Comparison of ENCODE assay signal across 21 cellular contexts in the genomic region with DNA sequence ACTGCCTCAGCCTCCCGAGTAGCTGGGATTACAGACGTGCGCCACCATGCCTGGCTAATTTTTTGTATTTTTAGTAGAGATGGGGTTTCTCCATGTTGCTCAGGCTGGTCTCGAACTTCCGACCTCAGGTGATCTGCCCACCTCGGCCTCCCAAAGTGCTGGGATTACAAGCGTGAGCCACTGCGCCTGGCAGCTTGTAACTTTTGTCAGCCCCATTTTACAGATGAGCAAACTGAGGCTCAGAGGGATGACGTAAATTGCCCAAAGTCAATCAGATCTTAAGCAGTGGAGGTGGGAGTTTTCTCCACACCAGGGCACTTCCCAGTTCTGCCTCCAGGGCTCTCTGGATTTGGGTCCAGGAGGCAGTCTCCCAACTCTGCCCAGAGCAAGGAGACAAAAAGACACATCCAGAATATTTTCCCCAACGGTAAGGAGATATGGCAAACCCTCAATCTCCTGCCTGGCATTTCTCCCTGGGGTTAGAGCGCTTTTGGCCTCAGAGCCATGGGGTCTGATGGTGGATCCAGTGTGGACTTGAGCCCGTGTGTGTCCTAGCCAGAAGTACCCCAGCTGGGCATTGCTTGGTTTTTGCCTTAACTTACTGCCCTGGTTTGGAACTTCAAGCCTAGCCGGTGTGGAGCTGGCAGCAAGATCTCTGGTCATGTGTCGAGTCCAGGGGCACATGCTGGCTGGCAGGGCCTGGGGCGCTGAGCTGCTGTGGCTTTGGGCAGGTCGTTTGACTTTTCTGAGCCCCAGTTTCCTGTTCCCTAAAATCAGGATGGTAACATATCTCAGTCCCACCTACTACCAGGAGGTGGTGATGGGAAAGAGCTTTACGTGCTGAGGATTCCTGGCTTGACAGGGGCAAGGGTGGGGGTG.
"Had no signal": no experiment of that assay in that cellular context is flagged by ENCODE, and none has a peak within 500 bp of the region (broad histone marks: within the 10 kb centered on the region; RNA-seq: fewer than 3 reads in every experiment).

No MANE protein-coding gene starts in this region.

- H3K4me1 ChIP-seq: parathyroid adenoma had no signal

- H3K27ac Mint-ChIP-seq: activated CD4-positive, alpha-beta T cell treated with anti-CD3 and anti-CD28 coated beads, Interleukin-2, amount 10 ng/mL, durations not matched to agents 7 days and 5 days; activated CD8-positive, alpha-beta T cell treated with anti-CD3 and anti-CD28 coated beads, Interleukin-2, amount 10 ng/mL, durations not matched to agents 7 days and 5 days; activated naive CD4-positive, alpha-beta T cell treated with anti-CD3 and anti-CD28 coated beads for 36 hours; activated naive CD8-positive, alpha-beta T cell treated with anti-CD3 and anti-CD28 coated beads, Interleukin-2, amount 50 U/mL, for 24 hours; activated T-cell treated with anti-CD3 and anti-CD28 coated beads, Interleukin-2, amount 50 U/mL, for 24 hours; activated T-helper 2 cell treated with anti-CD3 and anti-CD28 coated beads, Interferon-gamma antibody, Interleukin-2, Interleukin-4, amounts not matched to agents 10 μg/mL and 5 μg/mL and 100 μg/mL, durations not matched to agents 14 hours and 24 hours and 36 hours; stimulated activated effector memory CD8-positive, alpha-beta T cell treated with anti-CD3 and anti-CD28 coated beads, Interleukin-12 subunit alpha, Interleukin-12 subunit beta, amount 100 ng/mL, for 72 hours had no signal

- H2AFZ ChIP-seq: parathyroid adenoma had no signal

- H3K9me3 ChIP-seq: esophagus squamous epithelium, stomach had no signal

- H3K4me3 ChIP-seq: esophagus squamous epithelium, stomach had no signal

- H3K79me2 ChIP-seq: parathyroid adenoma had no signal

- H3K27ac ChIP-seq: esophagus squamous epithelium, parathyroid adenoma, stomach had no signal

- ATAC-seq: activated CD4-positive, CD25-positive, alpha-beta regulatory T cell treated with anti-CD3 and anti-CD28 coated beads, Interleukin-2, amount 50 U/mL, for 24 hours; activated CD8-positive, alpha-beta T cell treated with anti-CD3 and anti-CD28 coated beads, Interleukin-2, amount 10 ng/mL, durations not matched to agents 7 days and 5 days; activated naive CD8-positive, alpha-beta T cell treated with anti-CD3 and anti-CD28 coated beads, Interleukin-2, amount 50 U/mL, for 24 hours; naive thymus-derived CD4-positive, alpha-beta T cell; sciatic nerve; stimulated activated effector memory CD8-positive, alpha-beta T cell treated with anti-CD3 and anti-CD28 coated beads, Interleukin-12 subunit alpha, Interleukin-12 subunit beta, amount 100 ng/mL, for 72 hours had no signal

- H3K36me3 ChIP-seq: esophagus squamous epithelium, stomach had no signal

- H3K4me3 Mint-ChIP-seq: activated CD4-positive, alpha-beta T cell treated with anti-CD3 and anti-CD28 coated beads, Interleukin-2, amount 10 ng/mL, durations not matched to agents 7 days and 5 days; activated CD8-positive, alpha-beta T cell treated with anti-CD3 and anti-CD28 coated beads, Interleukin-2, amount 10 ng/mL, durations not matched to agents 7 days and 5 days; activated naive CD4-positive, alpha-beta T cell treated with anti-CD3 and anti-CD28 coated beads for 36 hours; activated naive CD8-positive, alpha-beta T cell treated with anti-CD3 and anti-CD28 coated beads, Interleukin-2, amount 50 U/mL, for 24 hours; activated T-cell treated with anti-CD3 and anti-CD28 coated beads, Interleukin-2, amount 50 U/mL, for 24 hours; stimulated activated effector memory CD8-positive, alpha-beta T cell treated with anti-CD3 and anti-CD28 coated beads, Interleukin-12 subunit alpha, Interleukin-12 subunit beta, amount 100 ng/mL, for 72 hours had no signal

- H3K9me3 Mint-ChIP-seq: activated CD4-positive, alpha-beta T cell treated with anti-CD3 and anti-CD28 coated beads, Interleukin-2, amount 10 ng/mL, durations not matched to agents 7 days and 5 days; activated naive CD4-positive, alpha-beta T cell treated with anti-CD3 and anti-CD28 coated beads for 36 hours; activated naive CD8-positive, alpha-beta T cell treated with anti-CD3 and anti-CD28 coated beads, Interleukin-2, amount 50 U/mL, for 24 hours; activated T-cell treated with anti-CD3 and anti-CD28 coated beads, Interleukin-2, amount 50 U/mL, for 24 hours; activated T-helper 2 cell treated with anti-CD3 and anti-CD28 coated beads, Interferon-gamma antibody, Interleukin-2, Interleukin-4, amounts not matched to agents 10 μg/mL and 5 μg/mL and 100 μg/mL, durations not matched to agents 14 hours and 24 hours and 36 hours; naive thymus-derived CD4-positive, alpha-beta T cell; stimulated activated effector memory CD8-positive, alpha-beta T cell treated with anti-CD3 and anti-CD28 coated beads, Interleukin-12 subunit alpha, Interleukin-12 subunit beta, amount 100 ng/mL, for 72 hours had no signal

- H3K36me3 Mint-ChIP-seq: naive thymus-derived CD4-positive, alpha-beta T cell; stimulated activated effector memory CD8-positive, alpha-beta T cell treated with anti-CD3 and anti-CD28 coated beads, Interleukin-12 subunit alpha, Interleukin-12 subunit beta, amount 100 ng/mL, for 72 hours had no signal

- H3K9ac ChIP-seq: parathyroid adenoma had no signal

- DNase-seq: activated CD4-positive, alpha-beta T cell treated with anti-CD3 and anti-CD28 coated beads, Interleukin-2, amount 10 ng/mL, durations not matched to agents 7 days and 5 days; activated CD8-positive, alpha-beta T cell treated with anti-CD3 and anti-CD28 coated beads, Interleukin-2, amount 10 ng/mL, durations not matched to agents 7 days and 5 days; activated naive CD4-positive, alpha-beta T cell treated with anti-CD3 and anti-CD28 coated beads for 36 hours; activated naive CD8-positive, alpha-beta T cell treated with anti-CD3 and anti-CD28 coated beads, Interleukin-2, amount 50 U/mL, for 24 hours; activated T-cell treated with anti-CD3 and anti-CD28 coated beads, Interleukin-2, amount 50 U/mL, for 24 hours; anterior cingulate cortex; cortex of kidney; effector CD4-positive, alpha-beta T cell; esophagus squamous epithelium; mesenchymal stem cell; naive thymus-derived CD4-positive, alpha-beta T cell; stimulated activated CD4-positive, alpha-beta T cell treated with anti-CD3 and anti-CD28 coated beads, Interleukin-4, amount 100 ng/mL, for 24 hours; stomach; T-helper 1 cell; T1000; trophoblast cell had no signal

- H3K4me1 Mint-ChIP-seq: activated CD4-positive, alpha-beta T cell treated with anti-CD3 and anti-CD28 coated beads, Interleukin-2, amount 10 ng/mL, durations not matched to agents 7 days and 5 days; activated naive CD8-positive, alpha-beta T cell treated with anti-CD3 and anti-CD28 coated beads, Interleukin-2, amount 50 U/mL, for 24 hours; stimulated activated effector memory CD8-positive, alpha-beta T cell treated with anti-CD3 and anti-CD28 coated beads, Interleukin-12 subunit alpha, Interleukin-12 subunit beta, amount 100 ng/mL, for 72 hours had no signal
